Comparison of ENCODE assay signal across 1 cellular context in genomic region chr1:94011709-94012590, GRCh38.
TF ChIP-seq lines count a peak whose summit lies in the region.

No MANE protein-coding gene starts in this region.

TF ChIP-seq in IMR-90, 13 proteins besides CTCF, POLR2A, EP300 and RAD21 (continued from another document):
- no peak for TF ChIP-seq ELK1 (IDR thresholded peaks at IDR 0.05; ENCODE audit: borderline replicate concordance, low read depth, low read length)
- TF ChIP-seq MAZ (IDR thresholded peaks at IDR 0.05; ENCODE audit: borderline replicate concordance, low read depth, low read length) = no peak
- no peak for TF ChIP-seq CEBPB (IDR thresholded peaks at IDR 0.05; ENCODE audit: low read depth, low read length)
- no peak for TF ChIP-seq MAFK (IDR thresholded peaks at IDR 0.05; ENCODE audit: low read depth, low read length)
